In the genomic region with DNA sequence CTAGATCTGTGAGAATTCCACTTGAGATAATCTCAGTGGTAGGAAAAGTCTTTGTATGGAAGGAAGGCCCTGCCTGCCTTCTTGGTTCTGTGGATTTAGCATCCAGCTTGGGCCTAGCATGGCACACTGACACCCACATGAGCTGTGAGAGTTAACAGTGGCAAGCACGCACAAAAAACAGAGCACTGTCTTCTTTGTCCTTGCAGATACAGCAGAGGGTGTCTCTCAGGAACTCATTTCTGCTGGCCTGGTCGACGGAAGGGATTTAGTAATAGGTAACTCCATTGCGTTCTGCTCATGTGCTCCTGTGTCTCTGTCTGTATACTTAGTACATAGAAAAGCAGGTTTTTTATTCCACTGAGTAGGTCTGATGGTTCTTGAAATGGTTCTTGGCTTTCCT, we compare ENCODE assay signal across 30 cellular contexts. TPM values are rescaled to one million over a fixed set of nuclear protein-coding genes. Genes with fewer than 3 reads are reported as not detected.
"Had no signal": no experiment of that assay in that cellular context is flagged by ENCODE, and none has a peak within 500 bp of the region (broad histone marks: within the 10 kb centered on the region; RNA-seq: fewer than 3 reads in every experiment).

No MANE protein-coding gene starts in this region.

- H3K9me3 Mint-ChIP-seq: activated CD4-positive, alpha-beta memory T cell treated with anti-CD3 and anti-CD28 coated beads for 36 hours; activated CD4-positive, alpha-beta T cell treated with anti-CD3 and anti-CD28 coated beads, Interleukin-2, amount 10 ng/mL, durations not matched to agents 24 days and 14 days; activated T-helper 17 cell treated with anti-CD3 and anti-CD28 coated beads, Interleukin-2, amount 50 U/mL, for 72 hours; central memory CD8-positive, alpha-beta T cell; dendritic cell treated with granulocyte-macrophage colony-stimulating factor and Interleukin-4, amounts not matched to agents 40 ng/mL and 50 ng/mL, for 4 days had no signal

- H3K4me3 Mint-ChIP-seq: activated CD4-positive, alpha-beta memory T cell treated with anti-CD3 and anti-CD28 coated beads for 36 hours; activated CD4-positive, alpha-beta T cell treated with anti-CD3 and anti-CD28 coated beads for 36 hours; activated CD4-positive, alpha-beta T cell treated with anti-CD3 and anti-CD28 coated beads, Interleukin-2, amount 10 ng/mL, durations not matched to agents 24 days and 14 days; activated CD8-positive, alpha-beta memory T cell treated with anti-CD3 and anti-CD28 coated beads, Interleukin-2, amount 10 ng/mL, durations not matched to agents 7 days and 5 days; activated CD8-positive, alpha-beta T cell treated with anti-CD3 and anti-CD28 coated beads, Interleukin-2, amount 10 ng/mL, durations not matched to agents 7 days and 5 days; activated naive CD8-positive, alpha-beta T cell; activated T-helper 17 cell treated with anti-CD3 and anti-CD28 coated beads, Interleukin-2, amount 50 U/mL, for 72 hours; central memory CD8-positive, alpha-beta T cell; dendritic cell treated with granulocyte-macrophage colony-stimulating factor and Interleukin-4, amounts not matched to agents 40 ng/mL and 50 ng/mL, for 4 days had no signal

- H3K4me3 ChIP-seq: coronary artery, dorsolateral prefrontal cortex, esophagus muscularis mucosa, gastrocnemius medialis had no signal

- H3K27me3 Mint-ChIP-seq: activated CD4-positive, alpha-beta memory T cell treated with anti-CD3 and anti-CD28 coated beads for 36 hours; activated CD4-positive, alpha-beta T cell treated with anti-CD3 and anti-CD28 coated beads for 36 hours; activated CD4-positive, alpha-beta T cell treated with anti-CD3 and anti-CD28 coated beads, Interleukin-2, amount 10 ng/mL, durations not matched to agents 24 days and 14 days; activated CD8-positive, alpha-beta memory T cell treated with anti-CD3 and anti-CD28 coated beads, Interleukin-2, amount 10 ng/mL, durations not matched to agents 7 days and 5 days; activated naive CD8-positive, alpha-beta T cell; activated T-helper 17 cell treated with anti-CD3 and anti-CD28 coated beads, Interleukin-2, amount 50 U/mL, for 72 hours; central memory CD8-positive, alpha-beta T cell; dendritic cell treated with granulocyte-macrophage colony-stimulating factor and Interleukin-4, amounts not matched to agents 40 ng/mL and 50 ng/mL, for 4 days had no signal

- H3K27ac Mint-ChIP-seq: activated CD4-positive, alpha-beta memory T cell treated with anti-CD3 and anti-CD28 coated beads for 36 hours; activated CD4-positive, alpha-beta T cell treated with anti-CD3 and anti-CD28 coated beads for 36 hours; activated CD4-positive, alpha-beta T cell treated with anti-CD3 and anti-CD28 coated beads, Interleukin-2, amount 10 ng/mL, durations not matched to agents 24 days and 14 days; activated CD8-positive, alpha-beta memory T cell treated with anti-CD3 and anti-CD28 coated beads, Interleukin-2, amount 10 ng/mL, durations not matched to agents 7 days and 5 days; activated CD8-positive, alpha-beta T cell treated with anti-CD3 and anti-CD28 coated beads, Interleukin-2, amount 10 ng/mL, durations not matched to agents 7 days and 5 days; activated naive CD8-positive, alpha-beta T cell; activated T-helper 17 cell treated with anti-CD3 and anti-CD28 coated beads, Interleukin-2, amount 50 U/mL, for 72 hours; dendritic cell treated with granulocyte-macrophage colony-stimulating factor and Interleukin-4, amounts not matched to agents 40 ng/mL and 50 ng/mL, for 4 days had no signal

- DNase-seq: activated CD4-positive, alpha-beta memory T cell treated with anti-CD3 and anti-CD28 coated beads for 36 hours; activated CD4-positive, alpha-beta T cell treated with anti-CD3 and anti-CD28 coated beads for 36 hours; activated CD4-positive, CD25-positive, alpha-beta regulatory T cell; activated CD4-positive, CD25-positive, alpha-beta regulatory T cell treated with anti-CD3 and anti-CD28 coated beads, Interleukin-2, amount 50 U/mL, for 72 hours; activated CD8-positive, alpha-beta memory T cell treated with anti-CD3 and anti-CD28 coated beads, Interleukin-2, amount 10 ng/mL, durations not matched to agents 7 days and 5 days; activated CD8-positive, alpha-beta memory T cell treated with anti-CD3 and anti-CD28 coated beads, Interleukin-2, amount 50 U/mL, for 4 hours; activated CD8-positive, alpha-beta T cell treated with anti-CD3 and anti-CD28 coated beads, Interleukin-2, amount 10 ng/mL, durations not matched to agents 7 days and 5 days; activated effector memory CD4-positive, alpha-beta T cell treated with Interleukin-2 at 50 U/mL for 16 hours; activated gamma-delta T cell treated with Interleukin-2 at 50 U/mL for 16 hours; activated naive CD4-positive, alpha-beta T cell treated with anti-CD3 and anti-CD28 coated beads, Interleukin-2, amount 50 U/mL, for 16 hours; activated naive CD4-positive, alpha-beta T cell treated with Interleukin-2 at 50 U/mL for 16 hours; activated T-cell treated with anti-CD3 and anti-CD28 coated beads, Interleukin-2, amount 50 U/mL, for 1 hour; amniotic stem cell; anterior cingulate cortex; brain microvascular endothelial cell; dorsolateral prefrontal cortex; effector memory CD4-positive, alpha-beta T cell; erythroblast; gastrocnemius medialis; glutamatergic neuron; T-helper 2 cell had no signal

- ATAC-seq: activated CD4-positive, alpha-beta T cell treated with anti-CD3 and anti-CD28 coated beads for 36 hours; activated CD8-positive, alpha-beta memory T cell treated with anti-CD3 and anti-CD28 coated beads, Interleukin-2, amount 10 ng/mL, durations not matched to agents 7 days and 5 days; activated CD8-positive, alpha-beta T cell treated with anti-CD3 and anti-CD28 coated beads, Interleukin-2, amount 10 ng/mL, durations not matched to agents 7 days and 5 days; activated T-helper 17 cell treated with anti-CD3 and anti-CD28 coated beads, Interleukin-2, amount 50 U/mL, for 72 hours; gastrocnemius medialis had no signal

- H3K27ac ChIP-seq: brain microvascular endothelial cell, coronary artery, esophagus muscularis mucosa, foreskin keratinocyte, gastrocnemius medialis had no signal

- H3K27me3 ChIP-seq: brain microvascular endothelial cell, dorsolateral prefrontal cortex, esophagus muscularis mucosa, foreskin keratinocyte, gastrocnemius medialis had no signal

- H3K9me3 ChIP-seq: esophagus muscularis mucosa, gastrocnemius medialis had no signal

RNA-seq across cellular contexts. Expression of a gene that starts 30.9 kb away (rescaled TPM):
- total RNA-seq: activated CD4-positive, alpha-beta memory T cell treated with anti-CD3 and anti-CD28 coated beads for 36 hours; activated CD4-positive, alpha-beta T cell treated with anti-CD3 and anti-CD28 coated beads for 36 hours; activated CD4-positive, alpha-beta T cell treated with anti-CD3 and anti-CD28 coated beads, Interleukin-2, amount 10 ng/mL, durations not matched to agents 24 days and 14 days; activated CD8-positive, alpha-beta memory T cell treated with anti-CD3 and anti-CD28 coated beads, Interleukin-2, amount 10 ng/mL, durations not matched to agents 7 days and 5 days; activated CD8-positive, alpha-beta T cell treated with anti-CD3 and anti-CD28 coated beads, Interleukin-2, amount 10 ng/mL, durations not matched to agents 7 days and 5 days; T-helper 1 cell treated with Interleukin-12 subunit alpha and Interleukin-12 subunit beta and Interleukin-4 antibody, amounts not matched to agents 30 ng/mL and 1 ng/mL, for 36 hours had no signal
